1 cellular context compared by ENCODE assay signal in the genomic region with DNA sequence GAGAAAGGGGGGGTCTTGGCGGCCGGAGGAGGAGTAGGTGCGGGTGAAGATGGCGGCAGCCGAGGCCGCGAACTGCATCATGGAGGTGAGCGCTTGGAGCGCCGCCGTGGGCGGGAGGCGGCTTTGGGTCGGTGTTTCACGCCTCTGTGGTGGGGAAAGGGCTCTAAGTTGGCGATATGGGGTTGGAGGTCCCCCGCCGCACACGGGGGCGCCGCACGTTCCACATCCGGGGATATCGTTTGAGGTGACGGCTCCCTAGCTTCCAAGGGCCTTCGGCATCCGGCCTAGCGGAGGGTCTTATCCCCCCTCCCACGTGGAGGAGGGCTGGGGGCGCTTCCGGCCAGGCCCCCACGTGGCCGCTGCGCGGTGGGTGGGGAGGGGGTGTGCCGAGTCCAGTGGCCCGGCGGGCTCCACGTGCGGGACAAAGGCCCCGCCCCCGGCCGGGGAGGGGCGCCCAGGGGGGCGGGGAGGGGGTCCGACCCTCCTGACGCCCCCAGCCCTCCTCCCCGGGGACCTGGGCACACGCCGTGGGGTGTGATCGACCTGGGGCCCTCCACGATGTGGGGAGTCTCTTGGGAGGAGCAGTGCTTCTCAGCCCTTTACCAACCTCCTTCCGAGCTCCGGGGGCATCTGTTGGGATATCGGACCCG.
TF ChIP-seq lines count a peak whose summit lies in the region.

A gene (plus strand): TSS at position 40 of the 650 bp plus-strand sequence. CDS start 10 bp downstream, at position 50.

TF ChIP-seq in HepG2, 621 proteins besides CTCF, POLR2A, EP300 and RAD21 (continued from another document and continues in another):
- no peak for TF ChIP-seq RARG (CRISPR knock-in tag; IDR thresholded peaks at IDR 0.05; ENCODE audit: low read depth)
- peak; percentile 61; the same call in 1 of the 2 replicates for TF ChIP-seq KAT8 (CRISPR knock-in tag; IDR thresholded peaks at IDR 0.05)
- TF ChIP-seq TCF7 (IDR thresholded peaks at IDR 0.05; ENCODE audit: low read depth): no peak
- no peak for TF ChIP-seq NPAS2 (CRISPR knock-in tag; IDR thresholded peaks at IDR 0.05; ENCODE audit: borderline replicate concordance)
- TF ChIP-seq MXI1 (IDR thresholded peaks at IDR 0.05; ENCODE audit: borderline replicate concordance, low read depth, low read length): peak; percentile 86
- no peak for TF ChIP-seq NBN (conservative IDR thresholded peaks at IDR 0.05)
- TF ChIP-seq ZNF557 (CRISPR knock-in tag; IDR thresholded peaks at IDR 0.05): no peak
- TF ChIP-seq KDM5B (CRISPR knock-in tag; IDR thresholded peaks at IDR 0.05; ENCODE audit: borderline replicate concordance): peak; percentile 92
- TF ChIP-seq, protein P1, sequence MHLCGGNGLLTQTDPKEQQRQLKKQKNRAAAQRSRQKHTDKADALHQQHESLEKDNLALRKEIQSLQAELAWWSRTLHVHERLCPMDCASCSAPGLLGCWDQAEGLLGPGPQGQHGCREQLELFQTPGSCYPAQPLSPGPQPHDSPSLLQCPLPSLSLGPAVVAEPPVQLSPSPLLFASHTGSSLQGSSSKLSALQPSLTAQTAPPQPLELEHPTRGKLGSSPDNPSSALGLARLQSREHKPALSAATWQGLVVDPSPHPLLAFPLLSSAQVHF (CRISPR knock-in tag; IDR thresholded peaks at IDR 0.05): no peak
- TF ChIP-seq ZNF747 (CRISPR knock-in tag; IDR thresholded peaks at IDR 0.05; ENCODE audit: borderline replicate concordance): peak; percentile 72; the same call in 1 of the 2 replicates
- TF ChIP-seq RFX5 (IDR thresholded peaks at IDR 0.05; ENCODE audit: low read depth, low read length): no peak
- TF ChIP-seq SPEN (CRISPR knock-in tag; IDR thresholded peaks at IDR 0.05; ENCODE audit: low read depth): peak; percentile 23; the same call in 1 of the 2 replicates
- no peak for TF ChIP-seq SIN3B (IDR thresholded peaks at IDR 0.05; ENCODE audit: low read length)
- TF ChIP-seq TBP (CRISPR knock-in tag; IDR thresholded peaks at IDR 0.05): no peak
- TF ChIP-seq ZSCAN29 (CRISPR knock-in tag; conservative IDR thresholded peaks at IDR 0.05): no peak
- TF ChIP-seq ATF7 (IDR thresholded peaks at IDR 0.05): no peak
- TF ChIP-seq ATF7 (CRISPR knock-in tag; IDR thresholded peaks at IDR 0.05): no peak
- TF ChIP-seq ELF4 (CRISPR knock-in tag; IDR thresholded peaks at IDR 0.05; ENCODE audit: borderline replicate concordance): no peak
- no peak for TF ChIP-seq TP53 (CRISPR knock-in tag; conservative IDR thresholded peaks at IDR 0.05)
- peak; percentile 63; the same call in 1 of the 2 replicates for TF ChIP-seq ZBTB20 (CRISPR knock-in tag; IDR thresholded peaks at IDR 0.05; ENCODE audit: borderline replicate concordance, low read depth)
- TF ChIP-seq, protein P2, sequence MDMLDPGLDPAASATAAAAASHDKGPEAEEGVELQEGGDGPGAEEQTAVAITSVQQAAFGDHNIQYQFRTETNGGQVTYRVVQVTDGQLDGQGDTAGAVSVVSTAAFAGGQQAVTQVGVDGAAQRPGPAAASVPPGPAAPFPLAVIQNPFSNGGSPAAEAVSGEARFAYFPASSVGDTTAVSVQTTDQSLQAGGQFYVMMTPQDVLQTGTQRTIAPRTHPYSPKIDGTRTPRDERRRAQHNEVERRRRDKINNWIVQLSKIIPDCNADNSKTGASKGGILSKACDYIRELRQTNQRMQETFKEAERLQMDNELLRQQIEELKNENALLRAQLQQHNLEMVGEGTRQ (IDR thresholded peaks at IDR 0.05; ENCODE audit: low read depth, low read length): 0 out of 2 replicates have a peak, but pooled peaks have one; percentile 1
- TF ChIP-seq, protein P2 (CRISPR knock-in tag; IDR thresholded peaks at IDR 0.05; ENCODE audit: borderline replicate concordance): 0 out of 2 replicates have a peak, but pooled peaks have one; percentile 39
- TF ChIP-seq GTF2F1 (IDR thresholded peaks at IDR 0.05; ENCODE audit: low read length): 0 out of 2 replicates have a peak, but pooled peaks have one; percentile 58
- TF ChIP-seq, protein P3, sequence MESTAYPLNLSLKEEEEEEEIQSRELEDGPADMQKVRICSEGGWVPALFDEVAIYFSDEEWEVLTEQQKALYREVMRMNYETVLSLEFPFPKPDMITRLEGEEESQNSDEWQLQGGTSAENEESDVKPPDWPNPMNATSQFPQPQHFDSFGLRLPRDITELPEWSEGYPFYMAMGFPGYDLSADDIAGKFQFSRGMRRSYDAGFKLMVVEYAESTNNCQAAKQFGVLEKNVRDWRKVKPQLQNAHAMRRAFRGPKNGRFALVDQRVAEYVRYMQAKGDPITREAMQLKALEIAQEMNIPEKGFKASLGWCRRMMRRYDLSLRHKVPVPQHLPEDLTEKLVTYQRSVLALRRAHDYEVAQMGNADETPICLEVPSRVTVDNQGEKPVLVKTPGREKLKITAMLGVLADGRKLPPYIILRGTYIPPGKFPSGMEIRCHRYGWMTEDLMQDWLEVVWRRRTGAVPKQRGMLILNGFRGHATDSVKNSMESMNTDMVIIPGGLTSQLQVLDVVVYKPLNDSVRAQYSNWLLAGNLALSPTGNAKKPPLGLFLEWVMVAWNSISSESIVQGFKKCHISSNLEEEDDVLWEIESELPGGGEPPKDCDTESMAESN (CRISPR knock-in tag; conservative IDR thresholded peaks at IDR 0.05): peak; percentile 52; the same call in 1 of the 2 replicates
- no peak; the same call in 1 of the 2 replicates for TF ChIP-seq RFXAP (CRISPR knock-in tag; IDR thresholded peaks at IDR 0.05; ENCODE audit: borderline replicate concordance)
- TF ChIP-seq PITX1 (CRISPR knock-in tag; IDR thresholded peaks at IDR 0.05): no peak
- peak; percentile 68; the same call in 1 of the 2 replicates for TF ChIP-seq ZNF317 (CRISPR knock-in tag; IDR thresholded peaks at IDR 0.05)
- peak; percentile 86 for TF ChIP-seq GABPB1 (CRISPR knock-in tag; IDR thresholded peaks at IDR 0.05)
- no peak for TF ChIP-seq ZNF598 (CRISPR knock-in tag; IDR thresholded peaks at IDR 0.05; ENCODE audit: borderline replicate concordance)
- no peak for TF ChIP-seq KLF11 (CRISPR knock-in tag; IDR thresholded peaks at IDR 0.05)
- TF ChIP-seq, protein P4, sequence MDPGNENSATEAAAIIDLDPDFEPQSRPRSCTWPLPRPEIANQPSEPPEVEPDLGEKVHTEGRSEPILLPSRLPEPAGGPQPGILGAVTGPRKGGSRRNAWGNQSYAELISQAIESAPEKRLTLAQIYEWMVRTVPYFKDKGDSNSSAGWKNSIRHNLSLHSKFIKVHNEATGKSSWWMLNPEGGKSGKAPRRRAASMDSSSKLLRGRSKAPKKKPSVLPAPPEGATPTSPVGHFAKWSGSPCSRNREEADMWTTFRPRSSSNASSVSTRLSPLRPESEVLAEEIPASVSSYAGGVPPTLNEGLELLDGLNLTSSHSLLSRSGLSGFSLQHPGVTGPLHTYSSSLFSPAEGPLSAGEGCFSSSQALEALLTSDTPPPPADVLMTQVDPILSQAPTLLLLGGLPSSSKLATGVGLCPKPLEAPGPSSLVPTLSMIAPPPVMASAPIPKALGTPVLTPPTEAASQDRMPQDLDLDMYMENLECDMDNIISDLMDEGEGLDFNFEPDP (CRISPR knock-in tag; conservative IDR thresholded peaks at IDR 0.05): no peak
- peak; percentile 83 for TF ChIP-seq ATF7-NPFF (CRISPR knock-in tag; IDR thresholded peaks at IDR 0.05; ENCODE audit: low read depth)
- TF ChIP-seq, protein P5, sequence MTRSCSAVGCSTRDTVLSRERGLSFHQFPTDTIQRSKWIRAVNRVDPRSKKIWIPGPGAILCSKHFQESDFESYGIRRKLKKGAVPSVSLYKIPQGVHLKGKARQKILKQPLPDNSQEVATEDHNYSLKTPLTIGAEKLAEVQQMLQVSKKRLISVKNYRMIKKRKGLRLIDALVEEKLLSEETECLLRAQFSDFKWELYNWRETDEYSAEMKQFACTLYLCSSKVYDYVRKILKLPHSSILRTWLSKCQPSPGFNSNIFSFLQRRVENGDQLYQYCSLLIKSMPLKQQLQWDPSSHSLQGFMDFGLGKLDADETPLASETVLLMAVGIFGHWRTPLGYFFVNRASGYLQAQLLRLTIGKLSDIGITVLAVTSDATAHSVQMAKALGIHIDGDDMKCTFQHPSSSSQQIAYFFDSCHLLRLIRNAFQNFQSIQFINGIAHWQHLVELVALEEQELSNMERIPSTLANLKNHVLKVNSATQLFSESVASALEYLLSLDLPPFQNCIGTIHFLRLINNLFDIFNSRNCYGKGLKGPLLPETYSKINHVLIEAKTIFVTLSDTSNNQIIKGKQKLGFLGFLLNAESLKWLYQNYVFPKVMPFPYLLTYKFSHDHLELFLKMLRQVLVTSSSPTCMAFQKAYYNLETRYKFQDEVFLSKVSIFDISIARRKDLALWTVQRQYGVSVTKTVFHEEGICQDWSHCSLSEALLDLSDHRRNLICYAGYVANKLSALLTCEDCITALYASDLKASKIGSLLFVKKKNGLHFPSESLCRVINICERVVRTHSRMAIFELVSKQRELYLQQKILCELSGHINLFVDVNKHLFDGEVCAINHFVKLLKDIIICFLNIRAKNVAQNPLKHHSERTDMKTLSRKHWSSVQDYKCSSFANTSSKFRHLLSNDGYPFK (CRISPR knock-in tag; IDR thresholded peaks at IDR 0.05; ENCODE audit: borderline replicate concordance): no peak
- TF ChIP-seq, protein P6, sequence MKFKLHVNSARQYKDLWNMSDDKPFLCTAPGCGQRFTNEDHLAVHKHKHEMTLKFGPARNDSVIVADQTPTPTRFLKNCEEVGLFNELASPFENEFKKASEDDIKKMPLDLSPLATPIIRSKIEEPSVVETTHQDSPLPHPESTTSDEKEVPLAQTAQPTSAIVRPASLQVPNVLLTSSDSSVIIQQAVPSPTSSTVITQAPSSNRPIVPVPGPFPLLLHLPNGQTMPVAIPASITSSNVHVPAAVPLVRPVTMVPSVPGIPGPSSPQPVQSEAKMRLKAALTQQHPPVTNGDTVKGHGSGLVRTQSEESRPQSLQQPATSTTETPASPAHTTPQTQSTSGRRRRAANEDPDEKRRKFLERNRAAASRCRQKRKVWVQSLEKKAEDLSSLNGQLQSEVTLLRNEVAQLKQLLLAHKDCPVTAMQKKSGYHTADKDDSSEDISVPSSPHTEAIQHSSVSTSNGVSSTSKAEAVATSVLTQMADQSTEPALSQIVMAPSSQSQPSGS (CRISPR knock-in tag; IDR thresholded peaks at IDR 0.05): no peak
- no peak for TF ChIP-seq ATM (IDR thresholded peaks at IDR 0.05; ENCODE audit: borderline replicate concordance)
- peak; percentile 98 for TF ChIP-seq YEATS4 (CRISPR knock-in tag; IDR thresholded peaks at IDR 0.05; ENCODE audit: borderline replicate concordance)
- TF ChIP-seq KDM4B (CRISPR knock-in tag; IDR thresholded peaks at IDR 0.05): no peak; the same call in 1 of the 2 replicates
- TF ChIP-seq, protein P7, sequence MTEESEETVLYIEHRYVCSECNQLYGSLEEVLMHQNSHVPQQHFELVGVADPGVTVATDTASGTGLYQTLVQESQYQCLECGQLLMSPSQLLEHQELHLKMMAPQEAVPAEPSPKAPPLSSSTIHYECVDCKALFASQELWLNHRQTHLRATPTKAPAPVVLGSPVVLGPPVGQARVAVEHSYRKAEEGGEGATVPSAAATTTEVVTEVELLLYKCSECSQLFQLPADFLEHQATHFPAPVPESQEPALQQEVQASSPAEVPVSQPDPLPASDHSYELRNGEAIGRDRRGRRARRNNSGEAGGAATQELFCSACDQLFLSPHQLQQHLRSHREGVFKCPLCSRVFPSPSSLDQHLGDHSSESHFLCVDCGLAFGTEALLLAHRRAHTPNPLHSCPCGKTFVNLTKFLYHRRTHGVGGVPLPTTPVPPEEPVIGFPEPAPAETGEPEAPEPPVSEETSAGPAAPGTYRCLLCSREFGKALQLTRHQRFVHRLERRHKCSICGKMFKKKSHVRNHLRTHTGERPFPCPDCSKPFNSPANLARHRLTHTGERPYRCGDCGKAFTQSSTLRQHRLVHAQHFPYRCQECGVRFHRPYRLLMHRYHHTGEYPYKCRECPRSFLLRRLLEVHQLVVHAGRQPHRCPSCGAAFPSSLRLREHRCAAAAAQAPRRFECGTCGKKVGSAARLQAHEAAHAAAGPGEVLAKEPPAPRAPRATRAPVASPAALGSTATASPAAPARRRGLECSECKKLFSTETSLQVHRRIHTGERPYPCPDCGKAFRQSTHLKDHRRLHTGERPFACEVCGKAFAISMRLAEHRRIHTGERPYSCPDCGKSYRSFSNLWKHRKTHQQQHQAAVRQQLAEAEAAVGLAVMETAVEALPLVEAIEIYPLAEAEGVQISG (CRISPR knock-in tag; IDR thresholded peaks at IDR 0.05): peak; percentile 81
- no peak; the same call in 1 of the 2 replicates for TF ChIP-seq KMT2A (CRISPR knock-in tag; IDR thresholded peaks at IDR 0.05)
- TF ChIP-seq ZNF556 (CRISPR knock-in tag; IDR thresholded peaks at IDR 0.05; ENCODE audit: borderline replicate concordance): no peak
- peak; percentile 18; the same call in 1 of the 2 replicates for TF ChIP-seq ZNF768 (CRISPR knock-in tag; IDR thresholded peaks at IDR 0.05)
- no peak; the same call in 1 of the 2 replicates for TF ChIP-seq ZNF773 (CRISPR knock-in tag; IDR thresholded peaks at IDR 0.05; ENCODE audit: borderline replicate concordance)
- TF ChIP-seq, protein P8, sequence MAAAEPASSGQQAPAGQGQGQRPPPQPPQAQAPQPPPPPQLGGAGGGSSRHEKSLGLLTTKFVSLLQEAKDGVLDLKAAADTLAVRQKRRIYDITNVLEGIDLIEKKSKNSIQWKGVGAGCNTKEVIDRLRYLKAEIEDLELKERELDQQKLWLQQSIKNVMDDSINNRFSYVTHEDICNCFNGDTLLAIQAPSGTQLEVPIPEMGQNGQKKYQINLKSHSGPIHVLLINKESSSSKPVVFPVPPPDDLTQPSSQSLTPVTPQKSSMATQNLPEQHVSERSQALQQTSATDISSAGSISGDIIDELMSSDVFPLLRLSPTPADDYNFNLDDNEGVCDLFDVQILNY (CRISPR knock-in tag; conservative IDR thresholded peaks at IDR 0.05): no peak
- peak; percentile 56; the same call in 1 of the 2 replicates for TF ChIP-seq PAX8 (CRISPR knock-in tag; IDR thresholded peaks at IDR 0.05; ENCODE audit: borderline replicate concordance)
- TF ChIP-seq ZNF3 (CRISPR knock-in tag; IDR thresholded peaks at IDR 0.05): no peak
- TF ChIP-seq CEBPB (IDR thresholded peaks at IDR 0.05; ENCODE audit: borderline replicate concordance, low read depth, low read length): no peak
- TF ChIP-seq, protein P9, sequence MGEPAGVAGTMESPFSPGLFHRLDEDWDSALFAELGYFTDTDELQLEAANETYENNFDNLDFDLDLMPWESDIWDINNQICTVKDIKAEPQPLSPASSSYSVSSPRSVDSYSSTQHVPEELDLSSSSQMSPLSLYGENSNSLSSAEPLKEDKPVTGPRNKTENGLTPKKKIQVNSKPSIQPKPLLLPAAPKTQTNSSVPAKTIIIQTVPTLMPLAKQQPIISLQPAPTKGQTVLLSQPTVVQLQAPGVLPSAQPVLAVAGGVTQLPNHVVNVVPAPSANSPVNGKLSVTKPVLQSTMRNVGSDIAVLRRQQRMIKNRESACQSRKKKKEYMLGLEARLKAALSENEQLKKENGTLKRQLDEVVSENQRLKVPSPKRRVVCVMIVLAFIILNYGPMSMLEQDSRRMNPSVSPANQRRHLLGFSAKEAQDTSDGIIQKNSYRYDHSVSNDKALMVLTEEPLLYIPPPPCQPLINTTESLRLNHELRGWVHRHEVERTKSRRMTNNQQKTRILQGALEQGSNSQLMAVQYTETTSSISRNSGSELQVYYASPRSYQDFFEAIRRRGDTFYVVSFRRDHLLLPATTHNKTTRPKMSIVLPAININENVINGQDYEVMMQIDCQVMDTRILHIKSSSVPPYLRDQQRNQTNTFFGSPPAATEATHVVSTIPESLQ (CRISPR knock-in tag; conservative IDR thresholded peaks at IDR 0.05): no peak
- peak; percentile 75 for TF ChIP-seq ZBTB7B (CRISPR knock-in tag; IDR thresholded peaks at IDR 0.05)
- TF ChIP-seq ZNF382 (CRISPR knock-in tag; IDR thresholded peaks at IDR 0.05; ENCODE audit: borderline replicate concordance): no peak
